ENCODE assay signal across 15 cellular contexts in the genomic region with DNA sequence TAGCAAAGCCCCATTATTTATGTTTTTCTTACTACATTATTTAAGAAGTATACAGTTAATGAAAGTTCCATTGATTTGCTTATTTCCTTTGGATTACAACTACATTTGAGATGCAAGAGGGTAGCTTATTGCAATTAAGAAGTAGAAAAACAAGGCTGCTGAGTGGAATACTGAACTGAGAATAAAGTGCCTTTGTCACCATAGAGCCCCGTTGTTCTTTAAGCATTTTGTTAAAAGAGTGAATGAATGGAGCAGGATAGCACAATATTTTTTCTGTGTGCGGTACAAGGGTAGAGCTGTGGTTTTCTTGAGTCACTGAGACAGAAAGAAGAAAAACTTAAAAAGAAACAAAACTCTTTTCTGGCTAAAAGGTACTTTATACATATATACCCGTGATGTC.
"Had no signal": no experiment of that assay in that cellular context is flagged by ENCODE, and none has a peak within 500 bp of the region (broad histone marks: within the 10 kb centered on the region; RNA-seq: fewer than 3 reads in every experiment).

No MANE protein-coding gene starts in this region.

- H3K4me3 ChIP-seq: left ventricle myocardium inferior, right lobe of liver, thoracic aorta, upper lobe of left lung had no signal

- H3K4me1 ChIP-seq: foreskin keratinocyte had no signal

- DNase-seq: activated CD4-positive, alpha-beta T cell treated with anti-CD3 and anti-CD28 coated beads, Interleukin-2, amount 10 ng/mL, durations not matched to agents 24 days and 14 days; activated CD8-positive, alpha-beta T cell treated with anti-CD3 and anti-CD28 coated beads for 36 hours; activated naive CD4-positive, alpha-beta T cell treated with Interleukin-2 at 50 U/mL for 16 hours; activated T-cell treated with anti-CD3 and anti-CD28 coated beads, Interleukin-2, amount 50 U/mL, for 24 hours; foreskin keratinocyte; kidney; left ventricle myocardium inferior; naive thymus-derived CD4-positive, alpha-beta T cell; right lobe of liver; small intestine; stimulated activated CD4-positive, alpha-beta T cell treated with anti-CD3 and anti-CD28 coated beads, Interleukin-15, amount 100 ng/mL, for 24 hours; stimulated activated CD4-positive, alpha-beta T cell treated with anti-CD3 and anti-CD28 coated beads, Interleukin-2, amount 100 ng/mL, for 48 hours; stimulated activated naive CD8-positive, alpha-beta T cell treated with anti-CD3 and anti-CD28 coated beads, Interleukin-15, amount 100 ng/mL, for 72 hours; upper lobe of left lung had no signal

- H3K27ac ChIP-seq: foreskin keratinocyte, left ventricle myocardium inferior, right lobe of liver, thoracic aorta, upper lobe of left lung had no signal

- H3K27me3 ChIP-seq: foreskin keratinocyte, right lobe of liver, upper lobe of left lung had no signal

- H3K36me3 ChIP-seq: left ventricle myocardium inferior, right lobe of liver, thoracic aorta, upper lobe of left lung had no signal

- H3K9me3 ChIP-seq: left ventricle myocardium inferior, right lobe of liver, thoracic aorta, upper lobe of left lung had no signal
